Comparison of ENCODE assay signal across 1 cellular context in genomic region chr9:16133556-16134227, GRCh38.
TF ChIP-seq lines count a peak whose summit lies in the region.

No MANE protein-coding gene starts in this region.

TF ChIP-seq in HEK293, 187 proteins besides CTCF, POLR2A, EP300 and RAD21 (continued from another document):
- TF ChIP-seq TSHZ1 (tag by site-specific recombination; IDR thresholded peaks at IDR 0.05; ENCODE audit: borderline replicate concordance): no peak
- TF ChIP-seq ZNF629 (tag by site-specific recombination; IDR thresholded peaks at IDR 0.05): no peak
- no peak for TF ChIP-seq BCL11B (tag by site-specific recombination; IDR thresholded peaks at IDR 0.05; ENCODE audit: low read depth)
- no peak for TF ChIP-seq HOXD13 (CRISPR knock-in tag; IDR thresholded peaks at IDR 0.05; ENCODE audit: borderline replicate concordance)
- no peak for TF ChIP-seq MEIS1 (CRISPR knock-in tag; IDR thresholded peaks at IDR 0.05; ENCODE audit: borderline replicate concordance)
- no peak for TF ChIP-seq ZNF580 (tag by site-specific recombination; IDR thresholded peaks at IDR 0.05)
- TF ChIP-seq PRDM2 (tag by site-specific recombination; IDR thresholded peaks at IDR 0.05; ENCODE audit: borderline replicate concordance): no peak
- TF ChIP-seq ZBTB11 (tag by site-specific recombination; conservative IDR thresholded peaks at IDR 0.05; ENCODE audit: low read depth): no peak
- TF ChIP-seq ZNF791 (tag by site-specific recombination; IDR thresholded peaks at IDR 0.05): no peak
- no peak for TF ChIP-seq ZNF768 (tag by site-specific recombination; IDR thresholded peaks at IDR 0.05)
- peak; percentile 83 for TF ChIP-seq ZNF121 (tag by site-specific recombination; IDR thresholded peaks at IDR 0.05)
- no peak for TF ChIP-seq ZBTB17 (tag by site-specific recombination; IDR thresholded peaks at IDR 0.05)
- TF ChIP-seq OVOL3 (tag by site-specific recombination; IDR thresholded peaks at IDR 0.05): no peak
- TF ChIP-seq PRDM4 (tag by site-specific recombination; IDR thresholded peaks at IDR 0.05): no peak
- TF ChIP-seq ZNF830 (tag by site-specific recombination; IDR thresholded peaks at IDR 0.05; ENCODE audit: low read depth): no peak
- TF ChIP-seq ZNF292 (tag by site-specific recombination; IDR thresholded peaks at IDR 0.05; ENCODE audit: borderline replicate concordance, low read depth): no peak
- no peak for TF ChIP-seq ZNF621 (tag by site-specific recombination; IDR thresholded peaks at IDR 0.05)
- no peak for TF ChIP-seq ZNF2 (tag by site-specific recombination; IDR thresholded peaks at IDR 0.05)
